Comparison of ENCODE assay signal across 1 cellular context in the genomic region with DNA sequence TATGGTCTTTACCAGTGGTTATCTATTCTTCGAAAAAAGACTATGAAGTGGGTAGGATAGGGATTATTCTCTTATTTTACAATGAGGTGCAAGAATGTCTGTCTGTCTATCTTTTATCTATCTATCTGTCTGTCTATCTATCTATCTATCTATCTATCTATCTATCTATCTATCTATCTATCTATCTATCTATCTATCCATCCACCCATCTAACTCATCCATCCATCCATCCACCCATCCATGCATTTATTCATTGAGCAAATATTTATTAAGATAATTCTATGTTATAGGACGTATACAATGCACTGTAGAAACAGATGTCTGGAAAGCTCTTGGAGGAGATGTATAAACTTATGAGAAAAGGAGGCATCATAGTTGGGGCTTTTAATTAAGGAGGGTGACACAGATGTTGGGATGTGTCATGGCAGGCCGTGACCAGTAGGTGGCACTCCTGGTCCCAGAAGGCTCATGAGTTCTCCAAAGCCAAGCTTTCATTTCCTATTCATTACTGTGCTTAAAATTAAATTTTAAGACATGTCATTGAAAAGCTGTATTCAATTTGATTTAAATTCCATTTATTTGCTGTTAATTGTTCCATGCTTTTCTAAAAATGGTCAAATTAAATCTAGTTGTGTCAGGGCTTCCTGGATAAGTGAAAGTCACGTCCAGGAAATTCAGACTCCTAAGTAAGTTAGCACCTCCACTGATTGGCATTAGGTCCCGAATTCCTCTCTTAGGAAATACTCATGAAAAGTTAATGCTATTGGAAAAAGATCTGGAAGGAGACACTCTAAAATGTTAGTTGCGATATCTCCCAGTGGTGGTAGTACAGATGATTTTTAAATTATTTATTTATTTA.
A peak's percentile ranks its signal among the peaks of the same experiment; 100 is the strongest.
TF ChIP-seq lines count a peak whose summit lies in the region.

No MANE protein-coding gene starts in this region.

TF ChIP-seq in HepG2, 621 proteins besides CTCF, POLR2A, EP300 and RAD21:
- TF ChIP-seq ZSCAN31 (CRISPR knock-in tag; IDR thresholded peaks at IDR 0.05; ENCODE audit: low read depth) (no peak), JUNB (CRISPR knock-in tag; IDR thresholded peaks at IDR 0.05; ENCODE audit: borderline replicate concordance) (no peak), ZNF577 (CRISPR knock-in tag; IDR thresholded peaks at IDR 0.05; ENCODE audit: borderline replicate concordance, low read depth) (no peak), IKZF1 (IDR thresholded peaks at IDR 0.05) (no peak), KLF12 (CRISPR knock-in tag; IDR thresholded peaks at IDR 0.05; ENCODE audit: borderline replicate concordance) (no peak), HOXA7 (CRISPR knock-in tag; IDR thresholded peaks at IDR 0.05) (no peak), CREB1 (IDR thresholded peaks at IDR 0.05) (0 out of 2 replicates have a peak, but pooled peaks have one; percentile 2), CREB1 (CRISPR knock-in tag; IDR thresholded peaks at IDR 0.05) (no peak), NR2F1 (CRISPR knock-in tag; IDR thresholded peaks at IDR 0.05) (no peak), FOXA3 (CRISPR knock-in tag; IDR thresholded peaks at IDR 0.05) (no peak), ZNF776 (CRISPR knock-in tag; IDR thresholded peaks at IDR 0.05) (no peak), ZNF296 (CRISPR knock-in tag; conservative IDR thresholded peaks at IDR 0.05) (no peak), SMC3 (IDR thresholded peaks at IDR 0.05; ENCODE audit: low read length) (peak; percentile 49; the same call in 1 of the 2 replicates), ZNF737 (CRISPR knock-in tag; IDR thresholded peaks at IDR 0.05; ENCODE audit: borderline replicate concordance) (no peak), SMARCC2 (IDR thresholded peaks at IDR 0.05) (no peak), DR1 (CRISPR knock-in tag; IDR thresholded peaks at IDR 0.05) (no peak), ZBTB3 (CRISPR knock-in tag; IDR thresholded peaks at IDR 0.05; ENCODE audit: borderline replicate concordance, low read depth) (no peak), ZNF781 (CRISPR knock-in tag; IDR thresholded peaks at IDR 0.05; ENCODE audit: borderline replicate concordance, not compliant biosample characterization) (no peak), KDM1A (CRISPR knock-in tag; IDR thresholded peaks at IDR 0.05) (no peak), STAG1 (CRISPR knock-in tag; IDR thresholded peaks at IDR 0.05) (peak; percentile 54), ZNF777 (CRISPR knock-in tag; IDR thresholded peaks at IDR 0.05) (0 out of 2 replicates have a peak, but pooled peaks have one; percentile 32), ZNF343 (CRISPR knock-in tag; IDR thresholded peaks at IDR 0.05) (no peak), NONO (IDR thresholded peaks at IDR 0.05) (no peak), NONO (CRISPR knock-in tag; conservative IDR thresholded peaks at IDR 0.05) (no peak), ZFAT (CRISPR knock-in tag; conservative IDR thresholded peaks at IDR 0.05) (no peak)
- TF ChIP-seq, protein P1, sequence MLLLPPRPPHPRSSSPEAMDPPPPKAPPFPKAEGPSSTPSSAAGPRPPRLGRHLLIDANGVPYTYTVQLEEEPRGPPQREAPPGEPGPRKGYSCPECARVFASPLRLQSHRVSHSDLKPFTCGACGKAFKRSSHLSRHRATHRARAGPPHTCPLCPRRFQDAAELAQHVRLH (CRISPR knock-in tag; IDR thresholded peaks at IDR 0.05; ENCODE audit: borderline replicate concordance, low read depth): no peak
- TF ChIP-seq, protein P2, sequence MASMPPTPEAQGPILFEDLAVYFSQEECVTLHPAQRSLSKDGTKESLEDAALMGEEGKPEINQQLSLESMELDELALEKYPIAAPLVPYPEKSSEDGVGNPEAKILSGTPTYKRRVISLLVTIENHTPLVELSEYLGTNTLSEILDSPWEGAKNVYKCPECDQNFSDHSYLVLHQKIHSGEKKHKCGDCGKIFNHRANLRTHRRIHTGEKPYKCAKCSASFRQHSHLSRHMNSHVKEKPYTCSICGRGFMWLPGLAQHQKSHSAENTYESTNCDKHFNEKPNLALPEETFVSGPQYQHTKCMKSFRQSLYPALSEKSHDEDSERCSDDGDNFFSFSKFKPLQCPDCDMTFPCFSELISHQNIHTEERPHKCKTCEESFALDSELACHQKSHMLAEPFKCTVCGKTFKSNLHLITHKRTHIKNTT (CRISPR knock-in tag; IDR thresholded peaks at IDR 0.05): no peak
- TF ChIP-seq, protein P3, sequence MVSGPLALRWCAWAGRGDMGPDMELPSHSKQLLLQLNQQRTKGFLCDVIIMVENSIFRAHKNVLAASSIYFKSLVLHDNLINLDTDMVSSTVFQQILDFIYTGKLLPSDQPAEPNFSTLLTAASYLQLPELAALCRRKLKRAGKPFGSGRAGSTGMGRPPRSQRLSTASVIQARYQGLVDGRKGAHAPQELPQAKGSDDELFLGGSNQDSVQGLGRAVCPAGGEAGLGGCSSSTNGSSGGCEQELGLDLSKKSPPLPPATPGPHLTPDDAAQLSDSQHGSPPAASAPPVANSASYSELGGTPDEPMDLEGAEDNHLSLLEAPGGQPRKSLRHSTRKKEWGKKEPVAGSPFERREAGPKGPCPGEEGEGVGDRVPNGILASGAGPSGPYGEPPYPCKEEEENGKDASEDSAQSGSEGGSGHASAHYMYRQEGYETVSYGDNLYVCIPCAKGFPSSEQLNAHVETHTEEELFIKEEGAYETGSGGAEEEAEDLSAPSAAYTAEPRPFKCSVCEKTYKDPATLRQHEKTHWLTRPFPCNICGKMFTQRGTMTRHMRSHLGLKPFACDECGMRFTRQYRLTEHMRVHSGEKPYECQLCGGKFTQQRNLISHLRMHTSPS (CRISPR knock-in tag; IDR thresholded peaks at IDR 0.05; ENCODE audit: low read depth): no peak
- TF ChIP-seq, protein P4, sequence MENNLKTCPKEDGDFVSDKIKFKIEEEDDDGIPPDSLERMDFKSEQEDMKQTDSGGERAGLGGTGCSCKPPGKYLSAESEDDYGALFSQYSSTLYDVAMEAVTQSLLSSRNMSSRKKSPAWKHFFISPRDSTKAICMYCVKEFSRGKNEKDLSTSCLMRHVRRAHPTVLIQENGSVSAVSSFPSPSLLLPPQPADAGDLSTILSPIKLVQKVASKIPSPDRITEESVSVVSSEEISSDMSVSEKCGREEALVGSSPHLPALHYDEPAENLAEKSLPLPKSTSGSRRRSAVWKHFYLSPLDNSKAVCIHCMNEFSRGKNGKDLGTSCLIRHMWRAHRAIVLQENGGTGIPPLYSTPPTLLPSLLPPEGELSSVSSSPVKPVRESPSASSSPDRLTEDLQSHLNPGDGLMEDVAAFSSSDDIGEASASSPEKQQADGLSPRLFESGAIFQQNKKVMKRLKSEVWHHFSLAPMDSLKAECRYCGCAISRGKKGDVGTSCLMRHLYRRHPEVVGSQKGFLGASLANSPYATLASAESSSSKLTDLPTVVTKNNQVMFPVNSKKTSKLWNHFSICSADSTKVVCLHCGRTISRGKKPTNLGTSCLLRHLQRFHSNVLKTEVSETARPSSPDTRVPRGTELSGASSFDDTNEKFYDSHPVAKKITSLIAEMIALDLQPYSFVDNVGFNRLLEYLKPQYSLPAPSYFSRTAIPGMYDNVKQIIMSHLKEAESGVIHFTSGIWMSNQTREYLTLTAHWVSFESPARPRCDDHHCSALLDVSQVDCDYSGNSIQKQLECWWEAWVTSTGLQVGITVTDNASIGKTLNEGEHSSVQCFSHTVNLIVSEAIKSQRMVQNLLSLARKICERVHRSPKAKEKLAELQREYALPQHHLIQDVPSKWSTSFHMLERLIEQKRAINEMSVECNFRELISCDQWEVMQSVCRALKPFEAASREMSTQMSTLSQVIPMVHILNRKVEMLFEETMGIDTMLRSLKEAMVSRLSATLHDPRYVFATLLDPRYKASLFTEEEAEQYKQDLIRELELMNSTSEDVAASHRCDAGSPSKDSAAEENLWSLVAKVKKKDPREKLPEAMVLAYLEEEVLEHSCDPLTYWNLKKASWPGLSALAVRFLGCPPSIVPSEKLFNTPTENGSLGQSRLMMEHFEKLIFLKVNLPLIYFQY (CRISPR knock-in tag; IDR thresholded peaks at IDR 0.05; ENCODE audit: borderline replicate concordance): no peak
- TF ChIP-seq, protein P5, sequence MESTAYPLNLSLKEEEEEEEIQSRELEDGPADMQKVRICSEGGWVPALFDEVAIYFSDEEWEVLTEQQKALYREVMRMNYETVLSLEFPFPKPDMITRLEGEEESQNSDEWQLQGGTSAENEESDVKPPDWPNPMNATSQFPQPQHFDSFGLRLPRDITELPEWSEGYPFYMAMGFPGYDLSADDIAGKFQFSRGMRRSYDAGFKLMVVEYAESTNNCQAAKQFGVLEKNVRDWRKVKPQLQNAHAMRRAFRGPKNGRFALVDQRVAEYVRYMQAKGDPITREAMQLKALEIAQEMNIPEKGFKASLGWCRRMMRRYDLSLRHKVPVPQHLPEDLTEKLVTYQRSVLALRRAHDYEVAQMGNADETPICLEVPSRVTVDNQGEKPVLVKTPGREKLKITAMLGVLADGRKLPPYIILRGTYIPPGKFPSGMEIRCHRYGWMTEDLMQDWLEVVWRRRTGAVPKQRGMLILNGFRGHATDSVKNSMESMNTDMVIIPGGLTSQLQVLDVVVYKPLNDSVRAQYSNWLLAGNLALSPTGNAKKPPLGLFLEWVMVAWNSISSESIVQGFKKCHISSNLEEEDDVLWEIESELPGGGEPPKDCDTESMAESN (CRISPR knock-in tag; conservative IDR thresholded peaks at IDR 0.05): no peak
- TF ChIP-seq, protein P6, sequence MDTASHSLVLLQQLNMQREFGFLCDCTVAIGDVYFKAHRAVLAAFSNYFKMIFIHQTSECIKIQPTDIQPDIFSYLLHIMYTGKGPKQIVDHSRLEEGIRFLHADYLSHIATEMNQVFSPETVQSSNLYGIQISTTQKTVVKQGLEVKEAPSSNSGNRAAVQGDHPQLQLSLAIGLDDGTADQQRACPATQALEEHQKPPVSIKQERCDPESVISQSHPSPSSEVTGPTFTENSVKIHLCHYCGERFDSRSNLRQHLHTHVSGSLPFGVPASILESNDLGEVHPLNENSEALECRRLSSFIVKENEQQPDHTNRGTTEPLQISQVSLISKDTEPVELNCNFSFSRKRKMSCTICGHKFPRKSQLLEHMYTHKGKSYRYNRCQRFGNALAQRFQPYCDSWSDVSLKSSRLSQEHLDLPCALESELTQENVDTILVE (CRISPR knock-in tag; IDR thresholded peaks at IDR 0.05): no peak
- TF ChIP-seq, protein P7, sequence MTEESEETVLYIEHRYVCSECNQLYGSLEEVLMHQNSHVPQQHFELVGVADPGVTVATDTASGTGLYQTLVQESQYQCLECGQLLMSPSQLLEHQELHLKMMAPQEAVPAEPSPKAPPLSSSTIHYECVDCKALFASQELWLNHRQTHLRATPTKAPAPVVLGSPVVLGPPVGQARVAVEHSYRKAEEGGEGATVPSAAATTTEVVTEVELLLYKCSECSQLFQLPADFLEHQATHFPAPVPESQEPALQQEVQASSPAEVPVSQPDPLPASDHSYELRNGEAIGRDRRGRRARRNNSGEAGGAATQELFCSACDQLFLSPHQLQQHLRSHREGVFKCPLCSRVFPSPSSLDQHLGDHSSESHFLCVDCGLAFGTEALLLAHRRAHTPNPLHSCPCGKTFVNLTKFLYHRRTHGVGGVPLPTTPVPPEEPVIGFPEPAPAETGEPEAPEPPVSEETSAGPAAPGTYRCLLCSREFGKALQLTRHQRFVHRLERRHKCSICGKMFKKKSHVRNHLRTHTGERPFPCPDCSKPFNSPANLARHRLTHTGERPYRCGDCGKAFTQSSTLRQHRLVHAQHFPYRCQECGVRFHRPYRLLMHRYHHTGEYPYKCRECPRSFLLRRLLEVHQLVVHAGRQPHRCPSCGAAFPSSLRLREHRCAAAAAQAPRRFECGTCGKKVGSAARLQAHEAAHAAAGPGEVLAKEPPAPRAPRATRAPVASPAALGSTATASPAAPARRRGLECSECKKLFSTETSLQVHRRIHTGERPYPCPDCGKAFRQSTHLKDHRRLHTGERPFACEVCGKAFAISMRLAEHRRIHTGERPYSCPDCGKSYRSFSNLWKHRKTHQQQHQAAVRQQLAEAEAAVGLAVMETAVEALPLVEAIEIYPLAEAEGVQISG (CRISPR knock-in tag; IDR thresholded peaks at IDR 0.05): no peak
